ENCODE assay signal across 22 cellular contexts in the genomic region with DNA sequence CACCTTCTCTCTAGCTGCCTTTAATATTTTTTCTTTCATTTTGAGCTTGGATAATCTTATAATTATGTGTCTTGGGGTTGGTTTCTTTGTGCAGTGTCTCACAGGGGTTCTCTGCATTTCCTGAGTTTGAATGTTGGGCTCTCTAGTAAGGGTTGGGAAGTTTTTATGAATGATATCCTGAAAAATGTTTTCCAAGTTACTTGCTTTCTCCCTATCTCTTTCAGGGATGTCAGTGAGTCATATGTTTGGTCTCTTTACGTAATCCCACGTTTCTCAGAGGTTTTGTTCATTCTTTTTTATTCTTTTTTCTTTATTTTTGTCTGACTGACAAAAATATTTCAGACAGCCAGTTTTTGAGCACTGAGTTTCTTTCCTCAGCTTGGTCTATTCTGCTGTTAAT. TPM values are rescaled to one million over a fixed set of nuclear protein-coding genes. Genes with fewer than 3 reads are reported as not detected.
DNase-seq lines count a peak whose midpoint lies in the region; ATAC-seq, FAIRE-seq and TF ChIP-seq lines count a peak whose summit lies in the region.
"Had no signal": no experiment of that assay in that cellular context is flagged by ENCODE, and none has a peak within 500 bp of the region (broad histone marks: within the 10 kb centered on the region; RNA-seq: fewer than 3 reads in every experiment).

No MANE protein-coding gene starts in this region.

- H3K4me3 Mint-ChIP-seq in astrocyte (ENCODE audit: unreplicated experiment): no peak overlapping the region
- H3K4me3 Mint-ChIP-seq: activated CD4-positive, alpha-beta T cell treated with anti-CD3 and anti-CD28 coated beads for 36 hours; activated CD8-positive, alpha-beta memory T cell treated with anti-CD3 and anti-CD28 coated beads, Interleukin-2, amount 10 ng/mL, durations not matched to agents 7 days and 5 days; activated naive CD8-positive, alpha-beta T cell; naive thymus-derived CD4-positive, alpha-beta T cell; stimulated activated naive B cell treated with anti-CD40 and anti-IgM and Interleukin-4, amounts not matched to agents 10 μg/mL and 1 μg/mL and 100 μg/mL, for 72 hours had no signal

- peak overlapping the region; percentile 21 for H3K27ac Mint-ChIP-seq in astrocyte (ENCODE audit: unreplicated experiment)
- H3K27ac Mint-ChIP-seq: activated CD4-positive, alpha-beta T cell treated with anti-CD3 and anti-CD28 coated beads for 36 hours; activated CD8-positive, alpha-beta memory T cell treated with anti-CD3 and anti-CD28 coated beads, Interleukin-2, amount 10 ng/mL, durations not matched to agents 7 days and 5 days; activated naive CD8-positive, alpha-beta T cell; naive thymus-derived CD4-positive, alpha-beta T cell; stimulated activated naive B cell treated with anti-CD40 and anti-IgM and Interleukin-4, amounts not matched to agents 10 μg/mL and 1 μg/mL and 100 μg/mL, for 72 hours had no signal

- H3K79me2 ChIP-seq in astrocyte (ENCODE audit: insufficient read depth, low read length) (no peaks in the 10 kb centered on the region), fibroblast of lung (ENCODE audit: control insufficient read depth, insufficient read depth, low read length) (no peaks in the 10 kb centered on the region)

- peaks cover 4% of the 10 kb centered on the region for H3K36me3 Mint-ChIP-seq in astrocyte (ENCODE audit: low read depth, unreplicated experiment)
- H3K36me3 Mint-ChIP-seq: activated CD8-positive, alpha-beta memory T cell treated with anti-CD3 and anti-CD28 coated beads, Interleukin-2, amount 10 ng/mL, durations not matched to agents 7 days and 5 days; activated naive CD8-positive, alpha-beta T cell; naive thymus-derived CD4-positive, alpha-beta T cell had no signal

- H2AFZ ChIP-seq in astrocyte (ENCODE audit: low read depth, low read length): no peak overlapping the region
- no peak overlapping the region for H2AFZ ChIP-seq in fibroblast of lung (ENCODE audit: low read length)

- H3K27ac ChIP-seq in astrocyte (ENCODE audit: low read depth, low read length): peak overlapping the region; percentile 67
- no peak overlapping the region for H3K27ac ChIP-seq in fibroblast of lung (ENCODE audit: insufficient read depth, low read length)
- H3K27ac ChIP-seq: pancreas, right lobe of liver, tibial artery had no signal

- H3K4me3 ChIP-seq in astrocyte (ENCODE audit: insufficient read depth, low read depth, low read length): no peak overlapping the region
- no peak overlapping the region for H3K4me3 ChIP-seq in fibroblast of lung (replicated peaks in 1 of 4; ENCODE audit: control extremely low read depth in 1 of 4, insufficient read depth in 1 of 4, low read depth in 3 of 4, low read length in 4 of 4)
- H3K4me3 ChIP-seq: pancreas, right lobe of liver, tibial artery had no signal

- H4K20me1 ChIP-seq in astrocyte (ENCODE audit: insufficient read depth, low read length): no peaks in the 10 kb centered on the region
- H4K20me1 ChIP-seq in fibroblast of lung (ENCODE audit: control insufficient read depth, extremely low read depth, insufficient read depth, low read length): no peaks in the 10 kb centered on the region

- no peaks in the 10 kb centered on the region for H3K27me3 Mint-ChIP-seq in astrocyte (ENCODE audit: low read depth, unreplicated experiment)

- FAIRE-seq in astrocyte (lab: Jason Lieb, UNC): peak; percentile 13
- FAIRE-seq: G401.6, GM12891, pancreas had no signal

- H3K27me3 ChIP-seq in astrocyte (ENCODE audit: insufficient read depth, low read length) (no peaks in the 10 kb centered on the region), fibroblast of lung (ENCODE audit: control insufficient read depth, insufficient read depth, low read length) (no peaks in the 10 kb centered on the region)
- H3K27me3 ChIP-seq: pancreas, right lobe of liver, tibial artery had no signal

- ATAC-seq in left lobe of liver: no peak
- ATAC-seq: activated CD4-positive, alpha-beta T cell treated with anti-CD3 and anti-CD28 coated beads for 36 hours; activated CD8-positive, alpha-beta memory T cell treated with anti-CD3 and anti-CD28 coated beads, Interleukin-2, amount 10 ng/mL, durations not matched to agents 7 days and 5 days; HCT116; naive thymus-derived CD4-positive, alpha-beta T cell; pancreas; right lobe of liver; stimulated activated naive B cell treated with anti-CD40 and anti-IgM and Interleukin-4, amounts not matched to agents 10 μg/mL and 1 μg/mL and 100 μg/mL, for 72 hours had no signal

- H3K9ac ChIP-seq in astrocyte (ENCODE audit: low read length) (peak overlapping the region; percentile 60), fibroblast of lung (ENCODE audit: insufficient read depth, low read length) (no peak overlapping the region)

- H3K4me1 ChIP-seq in astrocyte (ENCODE audit: insufficient read depth, low read length) (peaks cover 8% of the 10 kb centered on the region), fibroblast of lung (ENCODE audit: control insufficient read depth, extremely low read depth, insufficient read depth, low read length) (no peaks in the 10 kb centered on the region)
- H3K4me1 ChIP-seq: pancreas, right lobe of liver, tibial artery had no signal

- peak; percentile 73 for DNase-seq in HCEC 1CT
- DNase-seq in astrocyte (ENCODE audit: low read depth): peak; percentile 82
- DNase-seq in fibroblast of lung (ENCODE audit: low read depth in 2 of 2): peak; percentile 57 to 84
- DNase-seq in stromal cell of bone marrow (ENCODE audit: low read depth): peak; percentile 61
- DNase-seq in retina: no peak
- DNase-seq in mucosa of gallbladder (ENCODE audit: low spot score): no peak
- no peak for DNase-seq in left lobe of liver (ENCODE audit: low spot score)
- DNase-seq: activated CD4-positive, alpha-beta T cell treated with anti-CD3 and anti-CD28 coated beads for 36 hours; activated CD8-positive, alpha-beta memory T cell treated with anti-CD3 and anti-CD28 coated beads, Interleukin-2, amount 10 ng/mL, durations not matched to agents 7 days and 5 days; Calu3; effector CD4-positive, alpha-beta T cell; naive thymus-derived CD4-positive, alpha-beta T cell; NCI-H187; pancreas; right lobe of liver; stimulated activated naive B cell treated with anti-CD40 and anti-IgM and Interleukin-4, amounts not matched to agents 10 μg/mL and 1 μg/mL and 100 μg/mL, for 72 hours; tibial artery had no signal

- peaks cover 13% of the 10 kb centered on the region for H3K9me3 Mint-ChIP-seq in astrocyte (ENCODE audit: unreplicated experiment)

- peaks cover 10% of the 10 kb centered on the region for H3K4me1 Mint-ChIP-seq in astrocyte (ENCODE audit: low read depth, unreplicated experiment)
- H3K4me1 Mint-ChIP-seq: activated CD4-positive, alpha-beta T cell treated with anti-CD3 and anti-CD28 coated beads for 36 hours; activated CD8-positive, alpha-beta memory T cell treated with anti-CD3 and anti-CD28 coated beads, Interleukin-2, amount 10 ng/mL, durations not matched to agents 7 days and 5 days; stimulated activated naive B cell treated with anti-CD40 and anti-IgM and Interleukin-4, amounts not matched to agents 10 μg/mL and 1 μg/mL and 100 μg/mL, for 72 hours had no signal

- H3K9me3 ChIP-seq in astrocyte (ENCODE audit: insufficient read depth, low read depth, low read length) (peaks cover 2% of the 10 kb centered on the region), fibroblast of lung (ENCODE audit: control insufficient read depth, insufficient read depth, low read depth, low read length) (no peaks in the 10 kb centered on the region)
- H3K9me3 ChIP-seq: pancreas had no signal

- no peak for TF ChIP-seq CTCF in astrocyte (IDR thresholded peaks at IDR 0.05; ENCODE audit: insufficient read depth, low read depth, low read length)
- no peak for TF ChIP-seq CTCF in fibroblast of lung (conservative IDR thresholded peaks at IDR 0.05 in 1 of 2, IDR thresholded peaks at IDR 0.05 in 1 of 2; ENCODE audit: low read depth in 1 of 2, low read length in 2 of 2)

- H3K4me2 ChIP-seq in astrocyte (ENCODE audit: low read length) (peak overlapping the region; percentile 44), fibroblast of lung (ENCODE audit: extremely low read depth, insufficient read depth, low read length) (no peak overlapping the region)

- H3K36me3 ChIP-seq in astrocyte (ENCODE audit: insufficient read depth, low read length) (no peaks in the 10 kb centered on the region), fibroblast of lung (ENCODE audit: control insufficient read depth, insufficient read depth, low read length) (no peaks in the 10 kb centered on the region)
- H3K36me3 ChIP-seq: pancreas, right lobe of liver, tibial artery had no signal

RNA-seq across cellular contexts. Expression of gene CCDC190, which starts 55.4 kb away (rescaled TPM):
- total RNA-seq in astrocyte (not detected in 2 replicates), fibroblast of lung (not detected in 2 replicates), mucosa of gallbladder (0.58 TPM), left lobe of liver (not detected)
- 0.16 and 0.36 TPM in 2 replicates for polyA plus RNA-seq in fibroblast of lung
- 0.42 TPM in 1 of 2 replicates, not detected in the other for polyA plus RNA-seq in fibroblast of lung (2012)
- not detected in 2 replicates for polyA minus RNA-seq in fibroblast of lung (ENCODE audit: low replicate concordance)
- total RNA-seq: activated CD4-positive, alpha-beta T cell treated with anti-CD3 and anti-CD28 coated beads for 36 hours; activated CD8-positive, alpha-beta memory T cell treated with anti-CD3 and anti-CD28 coated beads, Interleukin-2, amount 10 ng/mL, durations not matched to agents 7 days and 5 days; Calu3; kidney epithelial cell; naive thymus-derived CD4-positive, alpha-beta T cell; pancreas; right lobe of liver had no signal
- polyA plus RNA-seq: naive thymus-derived CD4-positive, alpha-beta T cell; pancreas had no signal

Comparison
In these comparisons a context has a peak if more than half of its experiments do, and no peak if none do; other contexts are left out.
1. DNase-seq: peak in HCEC 1CT (single experiment), astrocyte (single experiment), fibroblast of lung (2 of 2) and stromal cell of bone marrow (single experiment); none in retina (single experiment), mucosa of gallbladder (single experiment) and left lobe of liver (single experiment).